1 cellular context compared by ENCODE assay signal in the genomic region with DNA sequence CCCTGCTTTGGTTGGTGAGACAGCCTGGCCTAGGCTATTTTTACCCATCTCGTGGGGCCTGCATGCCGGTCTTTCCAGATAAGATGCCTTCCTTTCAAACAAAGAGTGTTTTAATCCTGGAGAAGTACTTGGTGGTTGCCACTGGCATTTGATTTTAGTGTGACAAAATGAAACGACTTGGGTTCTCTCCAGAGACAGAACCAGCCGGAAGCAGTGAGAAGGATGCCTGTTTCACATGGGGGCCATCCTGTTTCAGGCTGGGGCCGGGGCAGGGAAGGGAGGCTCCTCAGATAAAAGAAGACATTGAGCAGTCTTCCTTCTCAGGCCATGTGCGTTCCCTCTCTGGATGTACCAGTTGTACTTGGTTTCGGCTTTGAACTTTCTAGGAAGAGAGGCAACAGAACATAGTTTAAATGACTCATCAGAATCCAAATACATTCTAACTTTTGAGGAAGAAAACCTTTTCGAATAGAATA.
A peak's percentile ranks its signal among the peaks of the same experiment; 100 is the strongest.
TF ChIP-seq lines count a peak whose summit lies in the region.

No MANE protein-coding gene starts in this region.

TF ChIP-seq in K562, 482 proteins besides CTCF, POLR2A, EP300 and RAD21 (continued from another document):
- TF ChIP-seq, protein P1, sequence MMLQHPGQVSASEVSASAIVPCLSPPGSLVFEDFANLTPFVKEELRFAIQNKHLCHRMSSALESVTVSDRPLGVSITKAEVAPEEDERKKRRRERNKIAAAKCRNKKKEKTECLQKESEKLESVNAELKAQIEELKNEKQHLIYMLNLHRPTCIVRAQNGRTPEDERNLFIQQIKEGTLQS (IDR thresholded peaks at IDR 0.05) = 0 out of 2 replicates have a peak, but pooled peaks have one; percentile 9
- TF ChIP-seq, protein P1 (CRISPR knock-in tag; conservative IDR thresholded peaks at IDR 0.05) = no peak
- TF ChIP-seq BCOR (IDR thresholded peaks at IDR 0.05) (no peak), C11orf30 (IDR thresholded peaks at IDR 0.05; ENCODE audit: low read depth) (peak; percentile 59), MTA2 (IDR thresholded peaks at IDR 0.05; ENCODE audit: low read depth) (no peak), HNRNPL (IDR thresholded peaks at IDR 0.05; ENCODE audit: low read depth, low read length) (no peak), PTRF (tag; IDR thresholded peaks at IDR 0.05) (no peak), ZC3H4 (CRISPR knock-in tag; IDR thresholded peaks at IDR 0.05; ENCODE audit: borderline replicate concordance) (no peak), ZNF24 (IDR thresholded peaks at IDR 0.05) (no peak), NFIC (IDR thresholded peaks at IDR 0.05) (no peak)
- TF ChIP-seq, protein P2, sequence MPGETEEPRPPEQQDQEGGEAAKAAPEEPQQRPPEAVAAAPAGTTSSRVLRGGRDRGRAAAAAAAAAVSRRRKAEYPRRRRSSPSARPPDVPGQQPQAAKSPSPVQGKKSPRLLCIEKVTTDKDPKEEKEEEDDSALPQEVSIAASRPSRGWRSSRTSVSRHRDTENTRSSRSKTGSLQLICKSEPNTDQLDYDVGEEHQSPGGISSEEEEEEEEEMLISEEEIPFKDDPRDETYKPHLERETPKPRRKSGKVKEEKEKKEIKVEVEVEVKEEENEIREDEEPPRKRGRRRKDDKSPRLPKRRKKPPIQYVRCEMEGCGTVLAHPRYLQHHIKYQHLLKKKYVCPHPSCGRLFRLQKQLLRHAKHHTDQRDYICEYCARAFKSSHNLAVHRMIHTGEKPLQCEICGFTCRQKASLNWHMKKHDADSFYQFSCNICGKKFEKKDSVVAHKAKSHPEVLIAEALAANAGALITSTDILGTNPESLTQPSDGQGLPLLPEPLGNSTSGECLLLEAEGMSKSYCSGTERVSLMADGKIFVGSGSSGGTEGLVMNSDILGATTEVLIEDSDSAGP (CRISPR knock-in tag; IDR thresholded peaks at IDR 0.05) = no peak
- TF ChIP-seq, protein P3, sequence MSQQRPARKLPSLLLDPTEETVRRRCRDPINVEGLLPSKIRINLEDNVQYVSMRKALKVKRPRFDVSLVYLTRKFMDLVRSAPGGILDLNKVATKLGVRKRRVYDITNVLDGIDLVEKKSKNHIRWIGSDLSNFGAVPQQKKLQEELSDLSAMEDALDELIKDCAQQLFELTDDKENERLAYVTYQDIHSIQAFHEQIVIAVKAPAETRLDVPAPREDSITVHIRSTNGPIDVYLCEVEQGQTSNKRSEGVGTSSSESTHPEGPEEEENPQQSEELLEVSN (IDR thresholded peaks at IDR 0.05; ENCODE audit: borderline replicate concordance in 1 of 2, extremely low read depth in 1 of 2, insufficient read depth in 1 of 2, insufficient read length in 1 of 2, low read depth in 1 of 2, low read length in 1 of 2, poor library complexity in 1 of 2, severe bottlenecking in 1 of 2) = no peak
- TF ChIP-seq, protein P4, sequence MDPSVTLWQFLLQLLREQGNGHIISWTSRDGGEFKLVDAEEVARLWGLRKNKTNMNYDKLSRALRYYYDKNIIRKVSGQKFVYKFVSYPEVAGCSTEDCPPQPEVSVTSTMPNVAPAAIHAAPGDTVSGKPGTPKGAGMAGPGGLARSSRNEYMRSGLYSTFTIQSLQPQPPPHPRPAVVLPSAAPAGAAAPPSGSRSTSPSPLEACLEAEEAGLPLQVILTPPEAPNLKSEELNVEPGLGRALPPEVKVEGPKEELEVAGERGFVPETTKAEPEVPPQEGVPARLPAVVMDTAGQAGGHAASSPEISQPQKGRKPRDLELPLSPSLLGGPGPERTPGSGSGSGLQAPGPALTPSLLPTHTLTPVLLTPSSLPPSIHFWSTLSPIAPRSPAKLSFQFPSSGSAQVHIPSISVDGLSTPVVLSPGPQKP (CRISPR knock-in tag; IDR thresholded peaks at IDR 0.05) = no peak
- TF ChIP-seq, protein P5, sequence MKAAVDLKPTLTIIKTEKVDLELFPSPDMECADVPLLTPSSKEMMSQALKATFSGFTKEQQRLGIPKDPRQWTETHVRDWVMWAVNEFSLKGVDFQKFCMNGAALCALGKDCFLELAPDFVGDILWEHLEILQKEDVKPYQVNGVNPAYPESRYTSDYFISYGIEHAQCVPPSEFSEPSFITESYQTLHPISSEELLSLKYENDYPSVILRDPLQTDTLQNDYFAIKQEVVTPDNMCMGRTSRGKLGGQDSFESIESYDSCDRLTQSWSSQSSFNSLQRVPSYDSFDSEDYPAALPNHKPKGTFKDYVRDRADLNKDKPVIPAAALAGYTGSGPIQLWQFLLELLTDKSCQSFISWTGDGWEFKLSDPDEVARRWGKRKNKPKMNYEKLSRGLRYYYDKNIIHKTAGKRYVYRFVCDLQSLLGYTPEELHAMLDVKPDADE (conservative IDR thresholded peaks at IDR 0.05; ENCODE audit: control insufficient read depth, low read depth, low read length) = no peak
- TF ChIP-seq, protein P6, sequence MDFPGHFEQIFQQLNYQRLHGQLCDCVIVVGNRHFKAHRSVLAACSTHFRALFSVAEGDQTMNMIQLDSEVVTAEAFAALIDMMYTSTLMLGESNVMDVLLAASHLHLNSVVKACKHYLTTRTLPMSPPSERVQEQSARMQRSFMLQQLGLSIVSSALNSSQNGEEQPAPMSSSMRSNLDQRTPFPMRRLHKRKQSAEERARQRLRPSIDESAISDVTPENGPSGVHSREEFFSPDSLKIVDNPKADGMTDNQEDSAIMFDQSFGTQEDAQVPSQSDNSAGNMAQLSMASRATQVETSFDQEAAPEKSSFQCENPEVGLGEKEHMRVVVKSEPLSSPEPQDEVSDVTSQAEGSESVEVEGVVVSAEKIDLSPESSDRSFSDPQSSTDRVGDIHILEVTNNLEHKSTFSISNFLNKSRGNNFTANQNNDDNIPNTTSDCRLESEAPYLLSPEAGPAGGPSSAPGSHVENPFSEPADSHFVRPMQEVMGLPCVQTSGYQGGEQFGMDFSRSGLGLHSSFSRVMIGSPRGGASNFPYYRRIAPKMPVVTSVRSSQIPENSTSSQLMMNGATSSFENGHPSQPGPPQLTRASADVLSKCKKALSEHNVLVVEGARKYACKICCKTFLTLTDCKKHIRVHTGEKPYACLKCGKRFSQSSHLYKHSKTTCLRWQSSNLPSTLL (IDR thresholded peaks at IDR 0.05) = no peak
- TF ChIP-seq, protein P7, sequence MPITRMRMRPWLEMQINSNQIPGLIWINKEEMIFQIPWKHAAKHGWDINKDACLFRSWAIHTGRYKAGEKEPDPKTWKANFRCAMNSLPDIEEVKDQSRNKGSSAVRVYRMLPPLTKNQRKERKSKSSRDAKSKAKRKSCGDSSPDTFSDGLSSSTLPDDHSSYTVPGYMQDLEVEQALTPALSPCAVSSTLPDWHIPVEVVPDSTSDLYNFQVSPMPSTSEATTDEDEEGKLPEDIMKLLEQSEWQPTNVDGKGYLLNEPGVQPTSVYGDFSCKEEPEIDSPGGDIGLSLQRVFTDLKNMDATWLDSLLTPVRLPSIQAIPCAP (CRISPR knock-in tag; IDR thresholded peaks at IDR 0.05; ENCODE audit: borderline replicate concordance) = no peak
